In the genomic region with DNA sequence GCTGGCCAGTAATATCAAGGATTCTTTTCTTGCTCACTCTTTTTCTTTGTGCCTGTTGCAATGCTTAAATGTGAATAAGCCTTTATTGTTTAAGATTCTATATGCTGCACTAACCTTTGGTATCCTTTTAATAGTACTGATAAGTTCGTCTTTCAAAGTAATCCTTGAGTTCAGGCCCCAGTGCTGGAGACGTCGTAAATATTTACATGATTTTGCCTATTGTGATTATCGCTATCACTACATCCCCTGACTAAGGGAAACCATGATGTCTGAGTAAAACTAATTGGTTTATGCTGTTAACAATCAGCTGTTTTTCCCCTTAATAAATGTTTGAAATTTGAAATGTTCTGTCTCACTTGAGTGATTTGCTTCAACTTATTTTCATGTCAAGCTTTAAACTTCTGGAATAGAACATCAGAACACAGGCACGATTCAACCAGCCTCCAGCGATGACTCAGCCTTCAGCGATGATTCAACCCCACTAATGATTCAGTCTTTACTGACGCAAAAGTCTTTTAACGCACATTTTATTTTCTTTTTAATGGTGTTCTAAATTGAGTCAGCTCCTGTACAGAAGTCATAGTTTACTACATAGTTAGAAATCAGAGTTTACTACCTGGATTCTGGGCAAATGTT, we compare ENCODE assay signal across 8 cellular contexts. TPM values are rescaled to one million over a fixed set of nuclear protein-coding genes. Genes with fewer than 3 reads are reported as not detected.
DNase-seq lines count a peak whose midpoint lies in the region; ATAC-seq and TF ChIP-seq lines count a peak whose summit lies in the region.

No MANE protein-coding gene starts in this region.

- no peaks in the 10 kb centered on the region for H3K9me3 ChIP-seq in right atrium auricular region

- peaks cover 68% of the 10 kb centered on the region for H3K4me1 Mint-ChIP-seq in activated CD4-positive, alpha-beta memory T cell treated with anti-CD3 and anti-CD28 coated beads, Interleukin-2, amount 10 ng/mL, durations not matched to agents 7 days and 5 days
- peaks cover 12% of the 10 kb centered on the region for H3K4me1 Mint-ChIP-seq in endothelial cell (ENCODE audit: unreplicated experiment)

- no peak for ATAC-seq in left ventricle myocardium superior
- ATAC-seq in HG03457 (IDR thresholded peaks at IDR 0.05; ENCODE audit: unreplicated experiment) = no peak

- H3K27ac Mint-ChIP-seq in activated CD4-positive, alpha-beta memory T cell treated with anti-CD3 and anti-CD28 coated beads, Interleukin-2, amount 10 ng/mL, durations not matched to agents 7 days and 5 days = peak overlapping the region; percentile 74
- no peak overlapping the region for H3K27ac Mint-ChIP-seq in endothelial cell (ENCODE audit: unreplicated experiment)

- H3K9me3 Mint-ChIP-seq in activated CD4-positive, alpha-beta memory T cell treated with anti-CD3 and anti-CD28 coated beads, Interleukin-2, amount 10 ng/mL, durations not matched to agents 7 days and 5 days = no peaks in the 10 kb centered on the region
- H3K9me3 Mint-ChIP-seq in endothelial cell (ENCODE audit: unreplicated experiment) = no peaks in the 10 kb centered on the region

- peaks cover 0 to 24% of the 10 kb centered on the region in 2 donors for H3K4me1 ChIP-seq in right atrium auricular region

- peaks cover 55% of the 10 kb centered on the region for H3K36me3 Mint-ChIP-seq in activated CD4-positive, alpha-beta memory T cell treated with anti-CD3 and anti-CD28 coated beads, Interleukin-2, amount 10 ng/mL, durations not matched to agents 7 days and 5 days (ENCODE audit: low read depth)
- H3K36me3 Mint-ChIP-seq in endothelial cell (ENCODE audit: low read depth, unreplicated experiment) = no peaks in the 10 kb centered on the region

- TF ChIP-seq CTCF in right atrium auricular region (IDR thresholded peaks at IDR 0.05) (no peak), endothelial cell (IDR thresholded peaks at IDR 0.05; ENCODE audit: unreplicated experiment) (no peak)

- no peaks in the 10 kb centered on the region for H3K27me3 ChIP-seq in right atrium auricular region

- H3K4me3 ChIP-seq in right atrium auricular region = no peak overlapping the region

- peak overlapping the region in 1 of 2 donors; percentile 45 for H3K27ac ChIP-seq in right atrium auricular region
- H3K27ac ChIP-seq in epithelial cell of prostate = peak overlapping the region; percentile 83

- intact Hi-C loops in left ventricle myocardium superior (cut with micrococcal nuclease) = no loop called here

- H3K36me3 ChIP-seq in right atrium auricular region = no peaks in the 10 kb centered on the region

- peak; percentile 69 for DNase-seq in right atrium auricular region (ENCODE audit: low spot score)
- no peak for DNase-seq in left ventricle myocardium superior
- DNase-seq in activated CD4-positive, alpha-beta memory T cell treated with anti-CD3 and anti-CD28 coated beads, Interleukin-2, amount 10 ng/mL, durations not matched to agents 7 days and 5 days = peak; percentile 63
- DNase-seq in epithelial cell of prostate (ENCODE audit: low read depth, low spot score) = peak; percentile 48
- DNase-seq in putamen (ENCODE audit: low spot score) = peak; percentile 87
- no peak for DNase-seq in NCI-H1694 (lab: John Stamatoyannopoulos, UW)
- no peak for DNase-seq in endothelial cell (ENCODE audit: low spot score)

- POLR2A ChIA-PET in activated CD4-positive, alpha-beta memory T cell treated with anti-CD3 and anti-CD28 coated beads, Interleukin-2, amount 10 ng/mL, durations not matched to agents 7 days and 5 days (lab: Charles Lee) = interaction anchor here (0.8 to 1.6 kb wide), 4 partner anchors 9 to 30 kb away, joined by 3 to 5 read pairs (median 4); no protein-coding TSS in a partner anchor

- H3K27me3 Mint-ChIP-seq in activated CD4-positive, alpha-beta memory T cell treated with anti-CD3 and anti-CD28 coated beads, Interleukin-2, amount 10 ng/mL, durations not matched to agents 7 days and 5 days = no peaks in the 10 kb centered on the region
- H3K27me3 Mint-ChIP-seq in endothelial cell (ENCODE audit: unreplicated experiment) = no peaks in the 10 kb centered on the region

- CTCF ChIA-PET in activated CD4-positive, alpha-beta memory T cell treated with anti-CD3 and anti-CD28 coated beads, Interleukin-2, amount 10 ng/mL, durations not matched to agents 7 days and 5 days (lab: Charles Lee) = interaction anchor here (0.8 to 4.3 kb wide), 4 partner anchors 13 to 30 kb away, joined by 3 to 16 read pairs (median 6); no protein-coding TSS in a partner anchor

- peak overlapping the region; percentile 44 for H3K4me3 Mint-ChIP-seq in activated CD4-positive, alpha-beta memory T cell treated with anti-CD3 and anti-CD28 coated beads, Interleukin-2, amount 10 ng/mL, durations not matched to agents 7 days and 5 days
- no peak overlapping the region for H3K4me3 Mint-ChIP-seq in endothelial cell (ENCODE audit: unreplicated experiment)

RNA-seq across cellular contexts. Expression of a gene that starts 3.9 kb away (rescaled TPM):
- total RNA-seq in right atrium auricular region (10 to 100 TPM; 19.5 to 20.8 TPM), left ventricle myocardium superior (20.9 TPM), endothelial cell (ENCODE audit: unreplicated experiment) (18.1 TPM)
- total RNA-seq in activated CD4-positive, alpha-beta memory T cell treated with anti-CD3 and anti-CD28 coated beads, Interleukin-2, amount 10 ng/mL, durations not matched to agents 7 days and 5 days = 10 to 100 TPM; 48.6 to 50.0 TPM

RNA-seq across cellular contexts. Expression of a gene that starts 20.1 kb away (rescaled TPM):
- 10 to 100 TPM in 1 of 2 donors, 1 to 10 TPM in 1; 7.9 to 11.9 TPM for total RNA-seq in right atrium auricular region
- total RNA-seq in left ventricle myocardium superior = 13.2 TPM
- total RNA-seq in activated CD4-positive, alpha-beta memory T cell treated with anti-CD3 and anti-CD28 coated beads, Interleukin-2, amount 10 ng/mL, durations not matched to agents 7 days and 5 days = 10 to 100 TPM; 14.9 to 15.6 TPM
- total RNA-seq in endothelial cell (ENCODE audit: unreplicated experiment) = 5.4 TPM

Comparison
In these comparisons a context has a peak if more than half of its experiments do, and no peak if none do; other contexts are left out.
1. DNase-seq: peak in right atrium auricular region (single experiment), activated CD4-positive, alpha-beta memory T cell treated with anti-CD3 and anti-CD28 coated beads, Interleukin-2, amount 10 ng/mL, durations not matched to agents 7 days and 5 days (single experiment), epithelial cell of prostate (single experiment) and putamen (single experiment); none in left ventricle myocardium superior (single experiment), NCI-H1694 (single experiment) and endothelial cell (single experiment).